ENCODE assay signal across 14 cellular contexts in genomic region chr4:80948995-80949394, GRCh38.
"Had no signal": no experiment of that assay in that cellular context is flagged by ENCODE, and none has a peak within 500 bp of the region (broad histone marks: within the 10 kb centered on the region; RNA-seq: fewer than 3 reads in every experiment).

No MANE protein-coding gene starts in this region.

- H3K27ac ChIP-seq: lower lobe of right lung, neutrophil, tibial artery, vagina had no signal

- H3K36me3 ChIP-seq: lower lobe of right lung, neutrophil, tibial artery, vagina had no signal

- DNase-seq: activated CD4-positive, alpha-beta T cell treated with anti-CD3 and anti-CD28 coated beads for 1 hour; activated CD4-positive, alpha-beta T cell treated with anti-CD3 and anti-CD28 coated beads, Interleukin-2, amount 50 U/mL, for 48 hours; activated CD8-positive, alpha-beta memory T cell treated with anti-CD3 and anti-CD28 coated beads, Interleukin-2, amount 10 ng/mL, durations not matched to agents 7 days and 5 days; activated effector memory CD4-positive, alpha-beta T cell treated with Interleukin-2 at 50 U/mL for 16 hours; activated T-cell treated with anti-CD3 and anti-CD28 coated beads, Interleukin-2, amount 50 U/mL, for 24 hours; amygdala; dermis blood vessel endothelial cell; glutamatergic neuron; left cardiac atrium; lower lobe of right lung; stimulated activated CD4-positive, alpha-beta T cell treated with anti-CD3 and anti-CD28 coated beads, Interleukin-4, amount 100 ng/mL, for 4 hours; tibial artery had no signal

- H3K4me3 ChIP-seq: lower lobe of right lung, tibial artery, vagina had no signal

- H3K9me3 ChIP-seq: lower lobe of right lung, neutrophil, tibial artery, vagina had no signal

- H3K27me3 ChIP-seq: neutrophil, tibial artery, vagina had no signal

- ATAC-seq: activated CD8-positive, alpha-beta memory T cell treated with anti-CD3 and anti-CD28 coated beads, Interleukin-2, amount 10 ng/mL, durations not matched to agents 7 days and 5 days; left cardiac atrium; lower lobe of right lung had no signal

- H3K4me1 ChIP-seq: lower lobe of right lung, tibial artery, vagina had no signal
